ENCODE assay signal across 1 cellular context in the genomic region with DNA sequence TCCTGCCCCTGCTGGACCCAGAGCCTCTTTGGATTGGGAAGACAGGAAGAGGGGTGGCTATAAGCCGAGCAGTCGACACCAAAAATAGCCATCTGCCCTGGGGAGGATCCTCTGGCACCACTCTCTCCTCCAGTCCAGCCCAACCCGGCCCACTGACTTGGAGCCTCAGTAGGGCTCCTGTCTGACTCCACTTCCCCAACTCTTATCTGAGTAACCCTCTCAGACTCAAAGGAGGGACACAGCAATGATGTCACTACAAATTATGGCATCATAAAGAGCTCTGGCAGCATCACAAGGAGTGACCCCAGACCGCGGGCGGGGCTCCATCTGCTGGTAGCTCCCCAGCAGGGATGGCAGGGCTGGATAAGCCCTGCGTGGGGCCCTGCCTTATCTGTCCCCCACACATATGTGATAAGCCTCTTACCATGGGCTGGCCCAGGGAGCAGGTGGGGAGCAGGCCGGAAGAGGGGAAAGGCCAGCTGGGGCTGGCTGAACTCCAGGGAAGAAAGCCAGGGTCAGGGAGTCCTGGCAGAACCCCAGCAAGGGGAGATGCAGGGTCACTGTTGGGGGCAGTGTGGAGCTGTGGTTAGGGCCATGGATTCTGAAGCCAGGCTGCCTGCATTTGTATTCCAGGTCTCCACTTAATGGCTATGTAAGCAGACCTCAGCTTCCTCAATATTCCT.
TF ChIP-seq lines count a peak whose summit lies in the region.

No MANE protein-coding gene starts in this region.

TF ChIP-seq in GM12878, 131 proteins besides CTCF, POLR2A, EP300 and RAD21:
- no peak for TF ChIP-seq RELB (IDR thresholded peaks at IDR 0.05; ENCODE audit: low read depth)
- TF ChIP-seq SREBF2 (IDR thresholded peaks at IDR 0.05; ENCODE audit: low read length), result no peak
- no peak for TF ChIP-seq SMAD5 (IDR thresholded peaks at IDR 0.05; ENCODE audit: low read depth)
- TF ChIP-seq, protein P1, sequence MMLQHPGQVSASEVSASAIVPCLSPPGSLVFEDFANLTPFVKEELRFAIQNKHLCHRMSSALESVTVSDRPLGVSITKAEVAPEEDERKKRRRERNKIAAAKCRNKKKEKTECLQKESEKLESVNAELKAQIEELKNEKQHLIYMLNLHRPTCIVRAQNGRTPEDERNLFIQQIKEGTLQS (IDR thresholded peaks at IDR 0.05; ENCODE audit: borderline replicate concordance, extremely low read depth, low read depth, low read length), result no peak
- TF ChIP-seq ZNF622 (IDR thresholded peaks at IDR 0.05), result no peak
- no peak for TF ChIP-seq ZZZ3 (IDR thresholded peaks at IDR 0.05; ENCODE audit: control insufficient read depth, insufficient read length, low read depth)
- no peak for TF ChIP-seq TARDBP (IDR thresholded peaks at IDR 0.05; ENCODE audit: borderline replicate concordance)
- no peak for TF ChIP-seq SP1 (IDR thresholded peaks at IDR 0.05; ENCODE audit: low read depth, low read length)
- TF ChIP-seq SUPT20H (IDR thresholded peaks at IDR 0.05; ENCODE audit: borderline replicate concordance, control insufficient read depth, low read depth, low read length), result no peak
- TF ChIP-seq, protein P2, sequence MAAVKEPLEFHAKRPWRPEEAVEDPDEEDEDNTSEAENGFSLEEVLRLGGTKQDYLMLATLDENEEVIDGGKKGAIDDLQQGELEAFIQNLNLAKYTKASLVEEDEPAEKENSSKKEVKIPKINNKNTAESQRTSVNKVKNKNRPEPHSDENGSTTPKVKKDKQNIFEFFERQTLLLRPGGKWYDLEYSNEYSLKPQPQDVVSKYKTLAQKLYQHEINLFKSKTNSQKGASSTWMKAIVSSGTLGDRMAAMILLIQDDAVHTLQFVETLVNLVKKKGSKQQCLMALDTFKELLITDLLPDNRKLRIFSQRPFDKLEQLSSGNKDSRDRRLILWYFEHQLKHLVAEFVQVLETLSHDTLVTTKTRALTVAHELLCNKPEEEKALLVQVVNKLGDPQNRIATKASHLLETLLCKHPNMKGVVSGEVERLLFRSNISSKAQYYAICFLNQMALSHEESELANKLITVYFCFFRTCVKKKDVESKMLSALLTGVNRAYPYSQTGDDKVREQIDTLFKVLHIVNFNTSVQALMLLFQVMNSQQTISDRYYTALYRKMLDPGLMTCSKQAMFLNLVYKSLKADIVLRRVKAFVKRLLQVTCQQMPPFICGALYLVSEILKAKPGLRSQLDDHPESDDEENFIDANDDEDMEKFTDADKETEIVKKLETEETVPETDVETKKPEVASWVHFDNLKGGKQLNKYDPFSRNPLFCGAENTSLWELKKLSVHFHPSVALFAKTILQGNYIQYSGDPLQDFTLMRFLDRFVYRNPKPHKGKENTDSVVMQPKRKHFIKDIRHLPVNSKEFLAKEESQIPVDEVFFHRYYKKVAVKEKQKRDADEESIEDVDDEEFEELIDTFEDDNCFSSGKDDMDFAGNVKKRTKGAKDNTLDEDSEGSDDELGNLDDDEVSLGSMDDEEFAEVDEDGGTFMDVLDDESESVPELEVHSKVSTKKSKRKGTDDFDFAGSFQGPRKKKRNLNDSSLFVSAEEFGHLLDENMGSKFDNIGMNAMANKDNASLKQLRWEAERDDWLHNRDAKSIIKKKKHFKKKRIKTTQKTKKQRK (IDR thresholded peaks at IDR 0.05; ENCODE audit: low read depth, low read length), result no peak
